17 cellular contexts compared by ENCODE assay signal in genomic region chr5:108149369-108149768, GRCh38.
DNase-seq lines count a peak whose midpoint lies in the region; ATAC-seq and TF ChIP-seq lines count a peak whose summit lies in the region.
"Had no signal": no experiment of that assay in that cellular context is flagged by ENCODE, and none has a peak within 500 bp of the region (broad histone marks: within the 10 kb centered on the region; RNA-seq: fewer than 3 reads in every experiment).

No MANE protein-coding gene starts in this region.

- no peak overlapping the region for H3K27ac Mint-ChIP-seq in neural progenitor cell
- H3K27ac Mint-ChIP-seq: B cell; CD4-positive, CD25-positive, alpha-beta regulatory T cell; CD8-positive, alpha-beta T cell; GM23338; H9 had no signal

- H3K27ac ChIP-seq in neural progenitor cell (peak overlapping the region; percentile 5), coronary artery (no peak overlapping the region)
- H3K27ac ChIP-seq: 22Rv1, BLaER1, C4-2B had no signal

- peaks cover 5% of the 10 kb centered on the region for H3K27me3 Mint-ChIP-seq in neural progenitor cell (ENCODE audit: insufficient read depth, low read depth)
- H3K27me3 Mint-ChIP-seq: B cell; CD4-positive, CD25-positive, alpha-beta regulatory T cell had no signal

- H3K27me3 ChIP-seq in neural progenitor cell: no peaks in the 10 kb centered on the region
- H3K27me3 ChIP-seq: BLaER1 had no signal

- H3K4me1 Mint-ChIP-seq in neural progenitor cell: peaks cover 3% of the 10 kb centered on the region
- H3K4me1 Mint-ChIP-seq: B cell, GM23338, H9 had no signal

- no peak overlapping the region for H3K9ac ChIP-seq in neural progenitor cell
- H3K9ac ChIP-seq: BLaER1 had no signal

- intact Hi-C loops in left ventricle myocardium superior (cut with micrococcal nuclease): loop anchor here (10.0 kb wide), 1 partner anchor 195 kb away; no protein-coding TSS in a partner anchor
- intact Hi-C loops in Right ventricle myocardium inferior (cut with DNase I): loop anchor here (10.0 kb wide), 1 partner anchor 195 kb away; no protein-coding TSS in a partner anchor

- no peak overlapping the region for H2AFZ ChIP-seq in neural progenitor cell (replicated peaks)
- H2AFZ ChIP-seq: GM23338 had no signal

- no peaks in the 10 kb centered on the region for H3K9me3 Mint-ChIP-seq in neural progenitor cell
- H3K9me3 Mint-ChIP-seq: CD8-positive, alpha-beta T cell; GM23338 had no signal

- ATAC-seq in left ventricle myocardium superior: peak; percentile 52
- ATAC-seq in Right ventricle myocardium inferior: no peak
- ATAC-seq: CD8-positive, alpha-beta T cell had no signal

- no peak overlapping the region for H3K4me2 ChIP-seq in neural progenitor cell
- H3K4me2 ChIP-seq: BLaER1, GM23338 had no signal

- peak; percentile 1 for DNase-seq in NCI-H82 (lab: John Stamatoyannopoulos, UW)
- DNase-seq in NCI-H82 treated with DMSO at 0.1 percent for 48 hours (lab: John Stamatoyannopoulos, UW; ENCODE audit: unreplicated experiment): no peak
- no peak for DNase-seq in left ventricle myocardium superior
- DNase-seq in Right ventricle myocardium inferior (ENCODE audit: missing footprints): no peak
- no peak for DNase-seq in neural progenitor cell (ENCODE audit: low spot score)
- DNase-seq in coronary artery (ENCODE audit: low spot score): no peak
- DNase-seq: Caco-2; CD8-positive, alpha-beta T cell; DMS79; H9 had no signal

- H3K9me3 ChIP-seq in neural progenitor cell (ENCODE audit: low read depth): no peaks in the 10 kb centered on the region
- H3K9me3 ChIP-seq: BLaER1, Caco-2 had no signal

- H3K4me3 ChIP-seq in neural progenitor cell: no peak overlapping the region
- H3K4me3 ChIP-seq in coronary artery: no peak overlapping the region
- H3K4me3 ChIP-seq: BLaER1, GM12878, GM23338 had no signal

- no peaks in the 10 kb centered on the region for H3K36me3 ChIP-seq in neural progenitor cell
- H3K36me3 ChIP-seq: BLaER1 had no signal

- H3K4me1 ChIP-seq in neural progenitor cell: no peaks in the 10 kb centered on the region
- H3K4me1 ChIP-seq: BLaER1, Caco-2 had no signal

- no peaks in the 10 kb centered on the region for H4K20me1 ChIP-seq in neural progenitor cell (ENCODE audit: low read depth)
- H4K20me1 ChIP-seq: BLaER1 had no signal

- TF ChIP-seq CTCF in neural progenitor cell (IDR thresholded peaks at IDR 0.05) (no peak), coronary artery (IDR thresholded peaks at IDR 0.05) (no peak)

- no peak overlapping the region for H3K4me3 Mint-ChIP-seq in neural progenitor cell
- H3K4me3 Mint-ChIP-seq: B cell; CD4-positive, CD25-positive, alpha-beta regulatory T cell; CD8-positive, alpha-beta T cell; GM23338; H9 had no signal

- H3K36me3 Mint-ChIP-seq in neural progenitor cell: peaks cover 12% of the 10 kb centered on the region

- H3K79me2 ChIP-seq in neural progenitor cell (ENCODE audit: low read depth): no peaks in the 10 kb centered on the region

- H3F3A ChIP-seq in neural progenitor cell (ENCODE audit: low read depth): no peaks in the 10 kb centered on the region
